1 cellular context compared by ENCODE assay signal in the genomic region with DNA sequence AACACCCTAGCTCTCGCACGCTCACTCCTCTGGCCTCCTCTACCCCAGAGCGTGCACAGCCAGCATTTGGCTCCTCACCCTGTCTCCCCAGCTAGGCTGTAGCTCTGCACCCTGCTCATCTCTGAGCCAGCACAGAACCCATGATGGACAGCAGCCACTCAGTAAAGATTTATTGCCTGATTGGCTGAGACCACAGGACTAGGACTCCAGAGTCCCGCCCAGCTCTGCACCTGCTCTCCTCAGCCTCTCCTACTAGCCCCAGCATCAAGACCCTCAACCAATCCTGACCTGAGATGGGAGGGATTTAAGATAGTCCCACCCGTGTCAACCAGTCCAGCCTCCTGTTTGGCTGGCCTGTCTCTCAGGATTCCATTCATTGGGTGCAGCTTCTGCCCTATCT.
TF ChIP-seq lines count a peak whose summit lies in the region.

No MANE protein-coding gene starts in this region.

TF ChIP-seq in A549, 52 proteins besides CTCF, POLR2A, EP300 and RAD21 (continued from another document):
- TF ChIP-seq, protein P1, sequence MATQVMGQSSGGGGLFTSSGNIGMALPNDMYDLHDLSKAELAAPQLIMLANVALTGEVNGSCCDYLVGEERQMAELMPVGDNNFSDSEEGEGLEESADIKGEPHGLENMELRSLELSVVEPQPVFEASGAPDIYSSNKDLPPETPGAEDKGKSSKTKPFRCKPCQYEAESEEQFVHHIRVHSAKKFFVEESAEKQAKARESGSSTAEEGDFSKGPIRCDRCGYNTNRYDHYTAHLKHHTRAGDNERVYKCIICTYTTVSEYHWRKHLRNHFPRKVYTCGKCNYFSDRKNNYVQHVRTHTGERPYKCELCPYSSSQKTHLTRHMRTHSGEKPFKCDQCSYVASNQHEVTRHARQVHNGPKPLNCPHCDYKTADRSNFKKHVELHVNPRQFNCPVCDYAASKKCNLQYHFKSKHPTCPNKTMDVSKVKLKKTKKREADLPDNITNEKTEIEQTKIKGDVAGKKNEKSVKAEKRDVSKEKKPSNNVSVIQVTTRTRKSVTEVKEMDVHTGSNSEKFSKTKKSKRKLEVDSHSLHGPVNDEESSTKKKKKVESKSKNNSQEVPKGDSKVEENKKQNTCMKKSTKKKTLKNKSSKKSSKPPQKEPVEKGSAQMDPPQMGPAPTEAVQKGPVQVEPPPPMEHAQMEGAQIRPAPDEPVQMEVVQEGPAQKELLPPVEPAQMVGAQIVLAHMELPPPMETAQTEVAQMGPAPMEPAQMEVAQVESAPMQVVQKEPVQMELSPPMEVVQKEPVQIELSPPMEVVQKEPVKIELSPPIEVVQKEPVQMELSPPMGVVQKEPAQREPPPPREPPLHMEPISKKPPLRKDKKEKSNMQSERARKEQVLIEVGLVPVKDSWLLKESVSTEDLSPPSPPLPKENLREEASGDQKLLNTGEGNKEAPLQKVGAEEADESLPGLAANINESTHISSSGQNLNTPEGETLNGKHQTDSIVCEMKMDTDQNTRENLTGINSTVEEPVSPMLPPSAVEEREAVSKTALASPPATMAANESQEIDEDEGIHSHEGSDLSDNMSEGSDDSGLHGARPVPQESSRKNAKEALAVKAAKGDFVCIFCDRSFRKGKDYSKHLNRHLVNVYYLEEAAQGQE (IDR thresholded peaks at IDR 0.05), result no peak
- TF ChIP-seq MAZ (IDR thresholded peaks at IDR 0.05; ENCODE audit: borderline replicate concordance, low read depth, low read length), result no peak
- no peak for TF ChIP-seq RFX5 (IDR thresholded peaks at IDR 0.05)
- TF ChIP-seq ZFP36 (IDR thresholded peaks at IDR 0.05; ENCODE audit: borderline replicate concordance, partially characterized antibody), result no peak
- TF ChIP-seq SMC3 (IDR thresholded peaks at IDR 0.05), result no peak
TF ChIP-seq in A549: peak in this region for 0.
